In the genomic region with DNA sequence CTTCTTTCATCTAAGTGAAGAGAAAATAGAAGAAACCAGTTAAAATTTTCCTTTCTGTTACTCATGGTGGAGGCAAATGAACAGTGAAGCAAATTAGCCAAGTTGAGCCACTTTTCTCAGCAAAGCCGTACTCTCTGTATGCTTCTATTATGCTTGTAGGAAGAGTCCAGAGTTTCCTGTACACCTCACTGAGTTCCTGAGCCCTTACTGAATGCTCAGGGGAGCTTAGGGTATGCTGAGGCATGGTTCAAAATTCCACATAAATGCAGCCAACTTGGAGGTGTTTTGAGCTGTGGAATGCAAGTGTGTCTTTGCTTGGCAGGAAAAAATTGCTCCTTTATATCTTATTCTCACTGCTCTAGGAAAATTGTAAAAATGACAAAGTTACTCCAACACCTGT, we compare ENCODE assay signal across 33 cellular contexts.
DNase-seq lines count a peak whose midpoint lies in the region; ATAC-seq, FAIRE-seq and TF ChIP-seq lines count a peak whose summit lies in the region.
"Had no signal": no experiment of that assay in that cellular context is flagged by ENCODE, and none has a peak within 500 bp of the region (broad histone marks: within the 10 kb centered on the region; RNA-seq: fewer than 3 reads in every experiment).

No MANE protein-coding gene starts in this region.

- no peak overlapping the region for H2BK5ac ChIP-seq in mesenchymal stem cell (ENCODE audit: low read depth, low read length, poor library complexity, severe bottlenecking)

- H3K4me1 ChIP-seq in GM23338 (ENCODE audit: insufficient read depth) (peaks cover 6% of the 10 kb centered on the region), mesenchymal stem cell (ENCODE audit: control insufficient read depth, insufficient read depth, low read depth, low read length) (peaks cover 11% of the 10 kb centered on the region), thyroid gland (peaks cover 0 to 18% of the 10 kb centered on the region in 2 donors), PC-3 (ENCODE audit: insufficient read depth, low read length) (peaks cover 20% of the 10 kb centered on the region)
- H3K4me1 ChIP-seq: parathyroid adenoma had no signal

- intact Hi-C loops in thyroid gland (cut with DNase I) (no loop called here), PC-3 (cut with micrococcal nuclease) (no loop called here)
- intact Hi-C loops in activated CD8-positive, alpha-beta T cell treated with anti-CD3 and anti-CD28 coated beads for 36 hours (cut with micrococcal nuclease): no loop called here

- no peak for TF ChIP-seq POLR2A in thyroid gland (IDR thresholded peaks at IDR 0.05)

- no peaks in the 10 kb centered on the region for H3K36me3 Mint-ChIP-seq in GM23338 (ENCODE audit: low read depth)
- no peaks in the 10 kb centered on the region for H3K36me3 Mint-ChIP-seq in activated CD8-positive, alpha-beta T cell treated with anti-CD3 and anti-CD28 coated beads for 36 hours (ENCODE audit: low read depth)
- H3K36me3 Mint-ChIP-seq: activated naive CD8-positive, alpha-beta T cell treated with anti-CD3 and anti-CD28 coated beads for 36 hours had no signal

- H4K20me1 ChIP-seq in GM23338 (replicated peaks; ENCODE audit: insufficient read depth): no peaks in the 10 kb centered on the region
- H4K20me1 ChIP-seq in PC-3 (ENCODE audit: low read length): no peaks in the 10 kb centered on the region

- H3K23ac ChIP-seq in mesenchymal stem cell (ENCODE audit: low read length in 2 of 2): no peak overlapping the region

- no peak for TF ChIP-seq CTCF in GM23338 (conservative IDR thresholded peaks at IDR 0.05; ENCODE audit: low read depth in 2 of 2)
- no peak for TF ChIP-seq CTCF in cardiac fibroblast (IDR thresholded peaks at IDR 0.05; ENCODE audit: low read depth, low read length)
- TF ChIP-seq CTCF in thyroid gland (IDR thresholded peaks at IDR 0.05): no peak
- TF ChIP-seq CTCF in PC-3 (conservative IDR thresholded peaks at IDR 0.05; ENCODE audit: low read depth, low read length): no peak
- no peak for TF ChIP-seq CTCF in activated CD8-positive, alpha-beta T cell treated with anti-CD3 and anti-CD28 coated beads for 36 hours (IDR thresholded peaks at IDR 0.05)

- DNase-seq in GM23338 (ENCODE audit: low spot score) (no peak), cardiac fibroblast (ENCODE audit: low read depth in 2 of 2) (peak; percentile 43 to 92), mesenchymal stem cell (no peak), thyroid gland (peak; percentile 16 to 41), PC-3 (no peak), urothelium cell line (ENCODE audit: low spot score) (no peak)
- no peak for DNase-seq in stimulated activated CD8-positive, alpha-beta memory T cell treated with anti-CD3 and anti-CD28 coated beads, Interleukin-4, amount 100 ng/mL, for 48 hours
- DNase-seq in activated CD8-positive, alpha-beta T cell treated with anti-CD3 and anti-CD28 coated beads for 36 hours: no peak
- DNase-seq: activated CD4-positive, alpha-beta T cell treated with anti-CD3 and anti-CD28 coated beads for 48 hours; activated effector memory CD4-positive, alpha-beta T cell treated with anti-CD3 and anti-CD28 coated beads, Interleukin-2, amount 50 U/mL, for 16 hours; activated naive CD8-positive, alpha-beta T cell treated with anti-CD3 and anti-CD28 coated beads for 36 hours; activated T-cell treated with anti-CD3 and anti-CD28 coated beads, Interleukin-2, amount 50 U/mL, for 24 hours; aorta; C1 segment of cervical spinal cord; central memory CD4-positive, alpha-beta T cell; COR-L47; DMS79; gastrocnemius medialis; GF-D8; NCI-H1048; NCI-H1694; NCI-H446; NCI-H774; stimulated activated CD4-positive, alpha-beta T cell treated with anti-CD3 and anti-CD28 coated beads, Interleukin-12 subunit alpha, Interleukin-12 subunit beta, amount 100 ng/mL, for 4 hours; stimulated activated CD4-positive, alpha-beta T cell treated with anti-CD3 and anti-CD28 coated beads, Interleukin-2, amount 100 ng/mL, for 48 hours; SW 1271 had no signal

- H3K18ac ChIP-seq in mesenchymal stem cell (ENCODE audit: low read depth in 1 of 2, low read length in 2 of 2): no peak overlapping the region

- H3K27ac Mint-ChIP-seq in GM23338: no peak overlapping the region
- no peak overlapping the region for H3K27ac Mint-ChIP-seq in activated CD8-positive, alpha-beta T cell treated with anti-CD3 and anti-CD28 coated beads for 36 hours
- H3K27ac Mint-ChIP-seq: activated naive CD8-positive, alpha-beta T cell treated with anti-CD3 and anti-CD28 coated beads for 36 hours; activated T-cell treated with anti-CD3 and anti-CD28 coated beads, Interleukin-2, amount 50 U/mL, for 24 hours had no signal

- CTCF ChIA-PET in PC-3 (lab: Charles Lee): no interaction called here
- CTCF ChIA-PET in activated CD8-positive, alpha-beta T cell treated with anti-CD3 and anti-CD28 coated beads for 36 hours (lab: Charles Lee): no interaction called here

- H3K14ac ChIP-seq in mesenchymal stem cell (ENCODE audit: low read length in 2 of 2): no peak overlapping the region

- H3K4me2 ChIP-seq in GM23338: no peak overlapping the region
- no peak overlapping the region for H3K4me2 ChIP-seq in mesenchymal stem cell (ENCODE audit: low read length, poor library complexity, severe bottlenecking)
- no peak overlapping the region for H3K4me2 ChIP-seq in PC-3 (ENCODE audit: low read length)

- no peaks in the 10 kb centered on the region for H3F3A ChIP-seq in GM23338 (replicated peaks; ENCODE audit: low read depth)
- no peaks in the 10 kb centered on the region for H3F3A ChIP-seq in PC-3 (ENCODE audit: low read length, unreplicated experiment)

- no peak overlapping the region for H4K91ac ChIP-seq in mesenchymal stem cell (ENCODE audit: low read length)

- peaks cover 2% of the 10 kb centered on the region for H3K27me3 Mint-ChIP-seq in GM23338 (ENCODE audit: insufficient read depth, low read depth, poor library complexity)
- peaks cover 3% of the 10 kb centered on the region for H3K27me3 Mint-ChIP-seq in activated CD8-positive, alpha-beta T cell treated with anti-CD3 and anti-CD28 coated beads for 36 hours
- H3K27me3 Mint-ChIP-seq: dendritic cell treated with granulocyte-macrophage colony-stimulating factor and Interleukin-4, amounts not matched to agents 40 ng/mL and 50 ng/mL, for 4 days had no signal

- no TSS peak for BruUV-seq in PC-3 (replicated peaks; lab: Mats Ljungman, UMichigan)

- H3K79me1 ChIP-seq in mesenchymal stem cell (replicated peaks; ENCODE audit: low read length, poor library complexity, severe bottlenecking): no peaks in the 10 kb centered on the region

- peaks cover 5% of the 10 kb centered on the region for H3K4me1 Mint-ChIP-seq in GM23338
- no peaks in the 10 kb centered on the region for H3K4me1 Mint-ChIP-seq in activated CD8-positive, alpha-beta T cell treated with anti-CD3 and anti-CD28 coated beads for 36 hours (ENCODE audit: low read depth)

- H2BK15ac ChIP-seq in mesenchymal stem cell (ENCODE audit: low read depth, poor library complexity, severe bottlenecking): no peak overlapping the region

- no peak overlapping the region for H2BK12ac ChIP-seq in mesenchymal stem cell (ENCODE audit: low read length in 2 of 2)

- no peak overlapping the region for H3K4ac ChIP-seq in mesenchymal stem cell (ENCODE audit: low read depth in 1 of 2, low read length in 2 of 2)

- FAIRE-seq in urothelium cell line (lab: Jason Lieb, UNC): no peak

- 81% methylated on average over 1 of the region's 1 CpG for WGBS in mesenchymal stem cell
- 16 to 29% methylated on average over 1 of the region's 1 CpG for WGBS in thyroid gland, 2 donors

- H3K9me2 ChIP-seq in GM23338 (ENCODE audit: insufficient read depth) (0 out of 2 replicates have a peak, but pooled peaks cover 3% of the 10 kb centered on the region), PC-3 (replicated peaks; ENCODE audit: low read length) (no peaks in the 10 kb centered on the region)

- H3K4me3 ChIP-seq in GM23338: no peak overlapping the region
- no peak overlapping the region for H3K4me3 ChIP-seq in cardiac fibroblast (replicated peaks in 1 of 2; ENCODE audit: low read depth in 2 of 2, low read length in 2 of 2)
- H3K4me3 ChIP-seq in mesenchymal stem cell (ENCODE audit: insufficient read depth in 1 of 2, low read depth in 1 of 2, low read length in 2 of 2): no peak overlapping the region
- H3K4me3 ChIP-seq in thyroid gland (replicated peaks in 1 of 3): no peak overlapping the region
- H3K4me3 ChIP-seq in PC-3 (ENCODE audit: low read length): no peak overlapping the region
- H3K4me3 ChIP-seq: esophagus muscularis mucosa, gastrocnemius medialis, right atrium auricular region, tibial nerve had no signal

- H3K9ac ChIP-seq in mesenchymal stem cell (ENCODE audit: low read length): peak overlapping the region; percentile 77
- H3K9ac ChIP-seq in PC-3 (ENCODE audit: low read length): no peak overlapping the region
- H3K9ac ChIP-seq: parathyroid adenoma had no signal

- no peak overlapping the region for H2BK120ac ChIP-seq in mesenchymal stem cell (ENCODE audit: low read depth, low read length)

- H3K4me3 Mint-ChIP-seq in GM23338: no peak overlapping the region
- no peak overlapping the region for H3K4me3 Mint-ChIP-seq in activated CD8-positive, alpha-beta T cell treated with anti-CD3 and anti-CD28 coated beads for 36 hours
- H3K4me3 Mint-ChIP-seq: activated naive CD8-positive, alpha-beta T cell treated with anti-CD3 and anti-CD28 coated beads for 36 hours; activated T-cell treated with anti-CD3 and anti-CD28 coated beads, Interleukin-2, amount 50 U/mL, for 24 hours; dendritic cell treated with granulocyte-macrophage colony-stimulating factor and Interleukin-4, amounts not matched to agents 40 ng/mL and 50 ng/mL, for 4 days; neural crest cell had no signal

- ATAC-seq in GM23338: no peak
- ATAC-seq in PC-3: no peak
- ATAC-seq in activated CD8-positive, alpha-beta T cell treated with anti-CD3 and anti-CD28 coated beads for 36 hours: no peak
- ATAC-seq: gastrocnemius medialis had no signal

- no peaks in the 10 kb centered on the region for H3K79me2 ChIP-seq in GM23338 (replicated peaks; ENCODE audit: insufficient read depth)
- H3K79me2 ChIP-seq in PC-3 (ENCODE audit: low read length): no peaks in the 10 kb centered on the region
- H3K79me2 ChIP-seq: parathyroid adenoma had no signal

- no peaks in the 10 kb centered on the region for H3K9me3 Mint-ChIP-seq in GM23338
- H3K9me3 Mint-ChIP-seq in activated CD8-positive, alpha-beta T cell treated with anti-CD3 and anti-CD28 coated beads for 36 hours: no peaks in the 10 kb centered on the region
- H3K9me3 Mint-ChIP-seq: activated T-cell treated with anti-CD3 and anti-CD28 coated beads, Interleukin-2, amount 50 U/mL, for 24 hours; dendritic cell treated with granulocyte-macrophage colony-stimulating factor and Interleukin-4, amounts not matched to agents 40 ng/mL and 50 ng/mL, for 4 days; neural crest cell had no signal

- POLR2A ChIA-PET in PC-3 (lab: Charles Lee; ENCODE audit: unreplicated experiment): no interaction called here
- POLR2A ChIA-PET in activated CD8-positive, alpha-beta T cell treated with anti-CD3 and anti-CD28 coated beads for 36 hours (lab: Charles Lee): interaction anchor here (1.0 kb wide), 1 partner anchor 37 kb away, joined by 3 read pairs; no protein-coding TSS in a partner anchor

- H2AFZ ChIP-seq in GM23338: peak overlapping the region; percentile 10; the same call in 1 of the 2 replicates
- H2AFZ ChIP-seq in mesenchymal stem cell (ENCODE audit: low read depth, low read length): no peak overlapping the region
- H2AFZ ChIP-seq in PC-3 (ENCODE audit: low read length): no peak overlapping the region
- H2AFZ ChIP-seq: parathyroid adenoma had no signal

- H3K36me3 ChIP-seq in GM23338 (ENCODE audit: insufficient read depth) (no peaks in the 10 kb centered on the region), mesenchymal stem cell (ENCODE audit: control insufficient read depth in 1 of 2, insufficient read depth in 2 of 2, low read depth in 1 of 2, low read length in 2 of 2) (no peaks in the 10 kb centered on the region), thyroid gland (no peaks in the 10 kb centered on the region), PC-3 (ENCODE audit: low read depth, low read length) (no peaks in the 10 kb centered on the region)
- H3K36me3 ChIP-seq: esophagus muscularis mucosa, gastrocnemius medialis, right atrium auricular region, tibial nerve had no signal

- H3K27me3 ChIP-seq in GM23338 (ENCODE audit: insufficient read depth): no peaks in the 10 kb centered on the region
- no peaks in the 10 kb centered on the region for H3K27me3 ChIP-seq in mesenchymal stem cell (ENCODE audit: control insufficient read depth in 1 of 2, insufficient read depth in 1 of 2, low read length in 2 of 2)
- no peaks in the 10 kb centered on the region for H3K27me3 ChIP-seq in thyroid gland
- no peaks in the 10 kb centered on the region for H3K27me3 ChIP-seq in PC-3 (ENCODE audit: low read length)
- H3K27me3 ChIP-seq: esophagus muscularis mucosa, gastrocnemius medialis, right atrium auricular region, tibial nerve had no signal

- no peak overlapping the region for H4K8ac ChIP-seq in mesenchymal stem cell (ENCODE audit: low read length)

- no peaks in the 10 kb centered on the region for H3K9me3 ChIP-seq in mesenchymal stem cell (ENCODE audit: control insufficient read depth, low read length)
- H3K9me3 ChIP-seq in thyroid gland: no peaks in the 10 kb centered on the region
- H3K9me3 ChIP-seq in PC-3 (ENCODE audit: low read length): no peaks in the 10 kb centered on the region
- H3K9me3 ChIP-seq: esophagus muscularis mucosa, gastrocnemius medialis, right atrium auricular region, tibial nerve had no signal

- no peak overlapping the region for H2AK5ac ChIP-seq in mesenchymal stem cell (ENCODE audit: low read length, severe bottlenecking)

- no peak overlapping the region for H3K27ac ChIP-seq in GM23338 (ENCODE audit: low read depth)
- no peak overlapping the region for H3K27ac ChIP-seq in mesenchymal stem cell (ENCODE audit: low read length, poor library complexity, severe bottlenecking)
- H3K27ac ChIP-seq in thyroid gland: peak overlapping the region; percentile 9 to 34 (median 24)
- H3K27ac ChIP-seq in PC-3 (ENCODE audit: low read length): no peak overlapping the region
- H3K27ac ChIP-seq: esophagus muscularis mucosa, gastrocnemius medialis, parathyroid adenoma, right atrium auricular region, VCaP had no signal

Comparison
In these comparisons a context has a peak if more than half of its experiments do, and no peak if none do; other contexts are left out.
1. DNase-seq: peak in cardiac fibroblast (2 of 2) and thyroid gland (2 of 2); none in GM23338 (single experiment), mesenchymal stem cell (single experiment), PC-3 (single experiment), stimulated activated CD8-positive, alpha-beta memory T cell treated with anti-CD3 and anti-CD28 coated beads, Interleukin-4, amount 100 ng/mL, for 48 hours (single experiment), activated CD8-positive, alpha-beta T cell treated with anti-CD3 and anti-CD28 coated beads for 36 hours (single experiment) and urothelium cell line (single experiment).
2. H3K27ac ChIP-seq: peak in thyroid gland (3 of 3); none in GM23338 (single experiment), mesenchymal stem cell (single experiment) and PC-3 (single experiment).